3 cellular contexts compared by ENCODE assay signal in the genomic region with DNA sequence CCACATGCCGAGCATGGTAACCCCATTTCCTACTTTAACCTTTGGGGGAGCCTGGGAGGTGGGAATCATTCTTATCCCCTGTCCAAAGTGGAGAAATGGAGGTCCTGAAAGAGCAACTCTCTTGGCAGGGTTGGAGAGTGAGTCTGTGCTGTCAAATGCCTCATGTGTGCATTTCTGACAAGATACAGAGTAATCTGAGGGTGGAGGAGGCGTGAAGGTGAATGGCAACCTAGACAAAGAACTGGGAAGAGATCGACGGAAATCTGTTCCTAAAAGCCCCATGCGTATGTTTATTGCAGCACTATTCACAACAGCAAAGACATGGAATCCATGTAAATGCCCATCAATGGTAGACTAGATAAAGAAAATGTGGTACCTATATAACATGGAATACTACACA.
"Had no signal": no experiment of that assay in that cellular context is flagged by ENCODE, and none has a peak within 500 bp of the region (broad histone marks: within the 10 kb centered on the region; RNA-seq: fewer than 3 reads in every experiment).

No MANE protein-coding gene starts in this region.

- H3K4me3 ChIP-seq: GM12878 had no signal

- DNase-seq: GDM1, GF-D8 had no signal
